In the genomic region with DNA sequence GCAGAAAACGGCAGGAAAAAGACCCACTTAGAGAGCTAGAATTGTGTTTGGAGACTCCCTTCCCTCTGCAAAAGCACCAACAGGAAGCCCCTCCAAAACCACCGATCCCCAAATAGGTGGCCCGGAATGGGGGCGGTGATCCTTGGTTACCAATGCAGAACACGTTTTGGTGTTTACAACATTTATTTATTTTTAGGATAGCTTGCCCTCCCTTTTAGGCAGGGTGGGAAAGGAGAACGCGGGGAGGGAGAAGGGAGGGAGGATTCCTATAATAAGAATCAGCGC, we compare ENCODE assay signal across 8 cellular contexts. TPM values are rescaled to one million over a fixed set of nuclear protein-coding genes. Genes with fewer than 3 reads are reported as not detected.
DNase-seq lines count a peak whose midpoint lies in the region; ATAC-seq and TF ChIP-seq lines count a peak whose summit lies in the region.

No MANE protein-coding gene starts in this region.

- WGBS in gastroesophageal sphincter (ENCODE audit: low coverage in 1 of 2), 2 donors, result 0% methylated on average over 4 to 8 of the region's 8 CpGs

- peaks cover 5% of the 10 kb centered on the region for H3K36me3 Mint-ChIP-seq in T-helper 17 cell (ENCODE audit: low read depth)

- peak overlapping the region; percentile 57; the same call in 1 of the 2 replicates for H3K4me3 ChIP-seq in GM08714 (ENCODE audit: low read length)
- peak overlapping the region; percentile 18 to 54 for H3K4me3 ChIP-seq in gastroesophageal sphincter
- peak overlapping the region; percentile 46 for H3K4me3 ChIP-seq in skeletal muscle cell (ENCODE audit: low read depth, low read length)

- no peak for TF ChIP-seq POLR2A in gastroesophageal sphincter (IDR thresholded peaks at IDR 0.05)

- TF ChIP-seq CTCF in gastroesophageal sphincter (IDR thresholded peaks at IDR 0.05) (no peak), omental fat pad (IDR thresholded peaks at IDR 0.05) (no peak)

- no peak overlapping the region for H3K27ac Mint-ChIP-seq in T-helper 17 cell

- TF ChIP-seq EP300 in gastroesophageal sphincter (IDR thresholded peaks at IDR 0.05), result no peak

- peaks cover 0 to 35% (median 21%) of the 10 kb centered on the region in 3 donors for H3K4me1 ChIP-seq in gastroesophageal sphincter

- no peak for ATAC-seq in T-helper 17 cell
- no peak for ATAC-seq in gastroesophageal sphincter
- ATAC-seq in HG02798 (IDR thresholded peaks at IDR 0.05; ENCODE audit: poor library complexity, unreplicated experiment), result no peak
- ATAC-seq in omental fat pad (ENCODE audit: low FRiP score), result no peak

- peak overlapping the region in 2 of 4 donors; percentile 39 to 44 for H3K27ac ChIP-seq in gastroesophageal sphincter

- DNase-seq in T-helper 17 cell, result no peak
- DNase-seq in skeletal muscle cell (ENCODE audit: low read depth), result no peak
- DNase-seq in cerebellar nuclear complex (lab: John Stamatoyannopoulos, UW), result no peak
- no peak for DNase-seq in NCI-H2227 (lab: John Stamatoyannopoulos, UW; ENCODE audit: unreplicated experiment)
- DNase-seq in omental fat pad (ENCODE audit: low spot score), result no peak

- H3K27me3 ChIP-seq in gastroesophageal sphincter, result peaks cover 59% of the 10 kb centered on the region

- peak overlapping the region; percentile 90 for H3K4me3 Mint-ChIP-seq in T-helper 17 cell

- H3K9me3 ChIP-seq in T-helper 17 cell (ENCODE audit: control insufficient read depth, low read length, poor library complexity, severe bottlenecking) (no peaks in the 10 kb centered on the region), gastroesophageal sphincter (peaks cover 0 to 8% (median 0%) of the 10 kb centered on the region in 3 donors)

- peaks cover 15% of the 10 kb centered on the region for H3K4me1 Mint-ChIP-seq in T-helper 17 cell

- H3K27me3 Mint-ChIP-seq in T-helper 17 cell, result peaks cover 62% of the 10 kb centered on the region

- no peaks in the 10 kb centered on the region for H3K36me3 ChIP-seq in gastroesophageal sphincter

RNA-seq across cellular contexts. Expression of a gene that starts 0.6 kb away (rescaled TPM):
- total RNA-seq in T-helper 17 cell (1 to 10 TPM; 1.1 to 1.6 TPM), gastroesophageal sphincter (1 to 10 TPM; 2.6 to 8.5 (median 6.0) TPM), omental fat pad (10 to 100 TPM; 13.9 to 20.2 (median 16.1) TPM)
